Comparison of ENCODE assay signal across 8 cellular contexts in the genomic region with DNA sequence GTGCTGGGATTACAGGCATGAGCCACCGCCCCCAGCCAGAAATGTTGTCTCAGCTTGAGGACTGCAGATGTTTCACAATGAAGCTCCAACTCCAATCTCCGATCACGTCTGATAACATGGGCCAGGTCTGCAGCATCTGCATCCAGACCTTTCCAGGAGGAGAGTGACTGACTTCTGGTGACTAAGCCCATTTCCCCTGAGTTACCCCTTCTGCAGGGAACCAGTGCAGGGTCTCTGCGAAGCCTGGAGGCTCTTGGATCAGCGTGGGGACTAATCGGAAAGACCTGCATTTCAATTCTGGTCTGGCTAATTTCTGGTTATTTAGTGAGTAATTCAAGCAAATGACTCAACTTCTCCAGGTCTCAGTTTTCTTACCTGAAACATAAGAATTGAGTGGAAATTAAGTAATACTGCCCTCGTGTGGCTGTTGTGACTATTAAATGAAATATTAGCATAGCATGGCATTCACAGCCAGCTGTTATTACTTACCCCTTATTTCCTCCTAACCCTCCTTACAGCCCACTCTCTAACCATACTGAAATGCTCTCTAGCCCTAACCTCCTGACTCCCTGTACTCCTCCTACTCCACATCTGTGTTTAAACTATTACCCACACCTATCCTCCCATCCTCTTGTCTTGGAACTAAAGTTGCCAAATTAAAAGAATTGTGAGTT. TPM values are rescaled to one million over a fixed set of nuclear protein-coding genes. Genes with fewer than 3 reads are reported as not detected.
A peak's percentile ranks its signal among the peaks of the same experiment; 100 is the strongest.
DNase-seq lines count a peak whose midpoint lies in the region; ATAC-seq, FAIRE-seq and TF ChIP-seq lines count a peak whose summit lies in the region.

No MANE protein-coding gene starts in this region.

- H3K4me2 ChIP-seq in KMS-11, result peak overlapping the region; percentile 50

- TF ChIP-seq CTCF in AG04449 (IDR thresholded peaks at IDR 0.05; ENCODE audit: insufficient read depth, low read length, missing control alignments) (peak; percentile 29), GM13977 (IDR thresholded peaks at IDR 0.05; ENCODE audit: extremely low read depth, insufficient read depth, missing control alignments) (peak; percentile 65), KMS-11 (conservative IDR thresholded peaks at IDR 0.05; ENCODE audit: low read depth, low read length) (peak; percentile 68), astrocyte of the cerebellum (IDR thresholded peaks at IDR 0.05; ENCODE audit: low read depth, low read length, missing control alignments) (peak; percentile 41)

- no peak for DNase-seq in AG04449 (ENCODE audit: low read depth, low spot score)
- DNase-seq in GM13977 (ENCODE audit: low spot score), result peak; percentile 69
- peak in 17 of 34 experiments; percentile 9 to 56 (median 35) for DNase-seq in T-cell
- DNase-seq in astrocyte of the cerebellum (ENCODE audit: low read depth), result no peak
- DNase-seq in stimulated activated CD4-positive, alpha-beta T cell treated with anti-CD3 and anti-CD28 coated beads, Interleukin-2, amount 100 ng/mL, for 48 hours, result peak; percentile 56 to 63
- DNase-seq in NCI-H510A (lab: John Stamatoyannopoulos, UW), result no peak

- H3K4me1 ChIP-seq in KMS-11 (ENCODE audit: low read depth, poor library complexity, severe bottlenecking), result peaks cover 81% of the 10 kb centered on the region

- H2AFZ ChIP-seq in KMS-11 (ENCODE audit: low read depth), result peak overlapping the region; percentile 52; the same call in 1 of the 2 replicates

- H3K4me3 Mint-ChIP-seq in T-cell, result peak overlapping the region; percentile 28 to 78 (median 54)

- H3K79me2 ChIP-seq in KMS-11 (ENCODE audit: insufficient read depth, low read depth), result no peaks in the 10 kb centered on the region; the same call in 1 of the 2 replicates

- no peaks in the 10 kb centered on the region for H3K9me3 Mint-ChIP-seq in T-cell

- in situ Hi-C loops in GM13977 (cut with MboI; ENCODE audit: low pct_unique_long_range_greater_than_20kb, low sequenced_read_pairs, unreplicated experiment), result no loop called here
- in situ Hi-C loops in astrocyte of the cerebellum (cut with HindIII; ENCODE audit: low sequenced_read_pairs), result loop anchor here (5.0 kb wide), 1 partner anchor 67 kb away; no protein-coding TSS in a partner anchor

- POLR2A ChIA-PET in AG04449 (lab: Yijun Ruan, JAX), result interaction anchor here (1.2 kb wide), 1 partner anchor 46 kb away, joined by 3 read pairs; no protein-coding TSS in a partner anchor
- POLR2A ChIA-PET in T-cell (lab: Charles Lee), result interaction anchor here (0.5 to 0.8 kb wide), 4 partner anchors 8 to 1907 kb away, joined by 3 to 8 read pairs (median 3); no protein-coding TSS in a partner anchor

- H3K27me3 ChIP-seq in KMS-11 (ENCODE audit: insufficient read depth, low read depth), result no peaks in the 10 kb centered on the region

- H3K9ac ChIP-seq in KMS-11, result no peak overlapping the region; the same call in 1 of the 2 replicates

- peak overlapping the region; percentile 55 for H3K27ac ChIP-seq in KMS-11

- H3K4me3 ChIP-seq in AG04449 (ENCODE audit: low read depth, low read length) (no peak overlapping the region), KMS-11 (IDR thresholded peaks at IDR 0.05; ENCODE audit: insufficient read depth, low read depth, low read length) (no peak overlapping the region), astrocyte of the cerebellum (ENCODE audit: low read depth, low read length) (no peak overlapping the region)

- peak; percentile 90 for FAIRE-seq in islet of Langerhans (lab: Jason Lieb, UNC)

- no peaks in the 10 kb centered on the region for H3K36me3 Mint-ChIP-seq in T-cell

- peak; percentile 17 to 50 (median 20) for ATAC-seq in T-cell (replicated peaks in 1 of 4)

- H3K36me3 ChIP-seq in KMS-11 (ENCODE audit: insufficient read depth), result no peaks in the 10 kb centered on the region

- no peaks in the 10 kb centered on the region for H3K27me3 Mint-ChIP-seq in T-cell

- H3K4me1 Mint-ChIP-seq in T-cell, result peaks cover 43 to 76% (median 64%) of the 10 kb centered on the region in 3 donors

- H3K27ac Mint-ChIP-seq in T-cell, result peak overlapping the region; percentile 93

- H4K20me1 ChIP-seq in KMS-11 (ENCODE audit: insufficient read depth), result no peaks in the 10 kb centered on the region

- CTCF ChIA-PET in AG04449 (lab: Yijun Ruan, JAX) (interaction anchor here (0.7 to 8.5 kb wide), 28 partner anchors 9 to 572 kb away, joined by 3 to 128 read pairs (median 5); a partner anchor contains a TSS), T-cell (lab: Charles Lee) (interaction anchor here (0.6 to 5.7 kb wide), 17 partner anchors 8 to 323 kb away, joined by 3 to 48 read pairs (median 3); a partner anchor contains a TSS)

RNA-seq across cellular contexts. Expression of a gene that starts 2.2 kb away (rescaled TPM):
- total RNA-seq in T-cell, result 10 to 100 TPM; 12.6 to 30.3 (median 29.3) TPM

RNA-seq across cellular contexts. Expression of a gene that starts 46.1 kb away (rescaled TPM):
- 10 to 100 TPM; 16.4 to 35.8 (median 28.2) TPM for total RNA-seq in T-cell

RNA-seq across cellular contexts. Expression of a gene that starts 57.0 kb away (rescaled TPM):
- under 1 TPM in 2 of 5 donors, not detected in 3; 0.07 to 0.09 TPM for total RNA-seq in T-cell

Comparison
In these comparisons a context has a peak if more than half of its experiments do, and no peak if none do; other contexts are left out.
1. DNase-seq: peak in GM13977 (single experiment) and stimulated activated CD4-positive, alpha-beta T cell treated with anti-CD3 and anti-CD28 coated beads, Interleukin-2, amount 100 ng/mL, for 48 hours (2 of 2); none in AG04449 (single experiment), astrocyte of the cerebellum (single experiment) and NCI-H510A (single experiment).
2. Peak in every context shown above with its lines, with median percentiles within 50 percentile points of each other: CTCF ChIP-seq.